1 cellular context compared by ENCODE assay signal in genomic region chr4:99645638-99646037, GRCh38.
TF ChIP-seq lines count a peak whose summit lies in the region.

No MANE protein-coding gene starts in this region.

TF ChIP-seq in SK-N-SH treated with all-trans-retinoic acid at 6 μM for 48 hours, 23 proteins besides CTCF, POLR2A, EP300 and RAD21 (continued from another document):
- TF ChIP-seq CREB5 (CRISPR knock-in tag; IDR thresholded peaks at IDR 0.05; ENCODE audit: low read depth) (no peak), TCF4 (CRISPR knock-in tag; IDR thresholded peaks at IDR 0.05; ENCODE audit: borderline replicate concordance) (no peak), TOX (CRISPR knock-in tag; IDR thresholded peaks at IDR 0.05; ENCODE audit: borderline replicate concordance) (no peak), TSHZ2 (CRISPR knock-in tag; IDR thresholded peaks at IDR 0.05) (no peak), POU6F1 (CRISPR knock-in tag; IDR thresholded peaks at IDR 0.05; ENCODE audit: borderline replicate concordance, low read depth) (no peak), CSDC2 (CRISPR knock-in tag; IDR thresholded peaks at IDR 0.05) (no peak), GLIS3 (CRISPR knock-in tag; IDR thresholded peaks at IDR 0.05) (no peak), OSR1 (CRISPR knock-in tag; IDR thresholded peaks at IDR 0.05) (no peak), PATZ1 (CRISPR knock-in tag; IDR thresholded peaks at IDR 0.05; ENCODE audit: borderline replicate concordance) (no peak)
